In genomic region chr12:110574717-110575230, GRCh38 we compare ENCODE assay signal across 1 cellular context.
TF ChIP-seq lines count a peak whose summit lies in the region.

No MANE protein-coding gene starts in this region.

TF ChIP-seq in GM12878, 131 proteins besides CTCF, POLR2A, EP300 and RAD21:
- TF ChIP-seq, protein P1, sequence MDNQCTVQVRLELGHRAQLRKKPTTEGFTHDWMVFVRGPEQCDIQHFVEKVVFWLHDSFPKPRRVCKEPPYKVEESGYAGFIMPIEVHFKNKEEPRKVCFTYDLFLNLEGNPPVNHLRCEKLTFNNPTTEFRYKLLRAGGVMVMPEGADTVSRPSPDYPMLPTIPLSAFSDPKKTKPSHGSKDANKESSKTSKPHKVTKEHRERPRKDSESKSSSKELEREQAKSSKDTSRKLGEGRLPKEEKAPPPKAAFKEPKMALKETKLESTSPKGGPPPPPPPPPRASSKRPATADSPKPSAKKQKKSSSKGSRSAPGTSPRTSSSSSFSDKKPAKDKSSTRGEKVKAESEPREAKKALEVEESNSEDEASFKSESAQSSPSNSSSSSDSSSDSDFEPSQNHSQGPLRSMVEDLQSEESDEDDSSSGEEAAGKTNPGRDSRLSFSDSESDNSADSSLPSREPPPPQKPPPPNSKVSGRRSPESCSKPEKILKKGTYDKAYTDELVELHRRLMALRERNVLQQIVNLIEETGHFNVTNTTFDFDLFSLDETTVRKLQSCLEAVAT (IDR thresholded peaks at IDR 0.05), result peak; percentile 57; the same call in 1 of the 2 replicates
TF ChIP-seq in GM12878: peak in this region for 1; not testable (repeated sequence) for 130.
